Comparison of ENCODE assay signal across 27 cellular contexts in genomic region chr7:33610918-33611317, GRCh38.
"Had no signal": no experiment of that assay in that cellular context is flagged by ENCODE, and none has a peak within 500 bp of the region (broad histone marks: within the 10 kb centered on the region; RNA-seq: fewer than 3 reads in every experiment).

No MANE protein-coding gene starts in this region.

- H3K27ac Mint-ChIP-seq: nephron; neural progenitor cell; progenitor cell of endocrine pancreas; stimulated activated effector memory CD8-positive, alpha-beta T cell treated with anti-CD3 and anti-CD28 coated beads, Interleukin-12 subunit alpha, Interleukin-12 subunit beta, amount 100 ng/mL, for 72 hours; stimulated activated naive B cell treated with anti-CD40 and anti-IgM and Interleukin-4, amounts not matched to agents 10 μg/mL and 1 μg/mL and 100 μg/mL, for 72 hours; stimulated activated naive CD8-positive, alpha-beta T cell treated with anti-CD3 and anti-CD28 coated beads, Interleukin-15, Interleukin-2, amounts not matched to agents 100 ng/mL and 50 ng/mL, for 24 hours had no signal

- H3K36me3 Mint-ChIP-seq: neural progenitor cell; stimulated activated effector memory CD8-positive, alpha-beta T cell treated with anti-CD3 and anti-CD28 coated beads, Interleukin-12 subunit alpha, Interleukin-12 subunit beta, amount 100 ng/mL, for 72 hours had no signal

- H2AFZ ChIP-seq: neural progenitor cell, parathyroid adenoma had no signal

- H3K4me1 Mint-ChIP-seq: nephron; neural progenitor cell; stimulated activated effector memory CD8-positive, alpha-beta T cell treated with anti-CD3 and anti-CD28 coated beads, Interleukin-12 subunit alpha, Interleukin-12 subunit beta, amount 100 ng/mL, for 72 hours; stimulated activated naive B cell treated with anti-CD40 and anti-IgM and Interleukin-4, amounts not matched to agents 10 μg/mL and 1 μg/mL and 100 μg/mL, for 72 hours had no signal

- H3K27ac ChIP-seq: neural progenitor cell, ovary, parathyroid adenoma, psoas muscle, right lobe of liver, sigmoid colon, stomach, thoracic aorta, thyroid gland, tibial nerve, upper lobe of left lung, vagina had no signal

- H3K4me3 ChIP-seq: neural progenitor cell, ovary, psoas muscle, right lobe of liver, sigmoid colon, stomach, thoracic aorta, thyroid gland, tibial nerve, upper lobe of left lung, vagina had no signal

- H3K9me3 ChIP-seq: ovary, psoas muscle, right lobe of liver, sigmoid colon, stomach, thoracic aorta, thyroid gland, upper lobe of left lung, vagina had no signal

- H3K27me3 Mint-ChIP-seq: progenitor cell of endocrine pancreas; stimulated activated naive B cell treated with anti-CD40 and anti-IgM and Interleukin-4, amounts not matched to agents 10 μg/mL and 1 μg/mL and 100 μg/mL, for 72 hours; stimulated activated naive CD8-positive, alpha-beta T cell treated with anti-CD3 and anti-CD28 coated beads, Interleukin-15, Interleukin-2, amounts not matched to agents 100 ng/mL and 50 ng/mL, for 24 hours had no signal

- DNase-seq: occipital lobe; ovary; posterior cingulate gyrus; psoas muscle; right lobe of liver; sigmoid colon; small intestine; stimulated activated CD4-positive, alpha-beta T cell treated with anti-CD3 and anti-CD28 coated beads, Interleukin-15, amount 100 ng/mL, for 24 hours; stimulated activated CD4-positive, alpha-beta T cell treated with anti-CD3 and anti-CD28 coated beads, Interleukin-2, amount 100 ng/mL, for 24 hours; stimulated activated CD4-positive, alpha-beta T cell treated with anti-CD3 and anti-CD28 coated beads, Interleukin-2, amount 100 ng/mL, for 48 hours; stimulated activated CD4-positive, alpha-beta T cell treated with anti-CD3 and anti-CD28 coated beads, Interleukin-4, amount 100 ng/mL, for 24 hours; stimulated activated naive B cell treated with anti-CD40 and anti-IgM and Interleukin-4, amounts not matched to agents 10 μg/mL and 1 μg/mL and 100 μg/mL, for 72 hours; stimulated activated naive CD4-positive, alpha-beta T cell treated with Interleukin-2 at 50 U/mL for 16 hours; stomach; thyroid gland; trophoblast cell; upper lobe of left lung had no signal

- H3K9me3 Mint-ChIP-seq: neural progenitor cell had no signal

- ATAC-seq: psoas muscle; right cardiac atrium; right lobe of liver; stimulated activated effector memory CD8-positive, alpha-beta T cell treated with anti-CD3 and anti-CD28 coated beads, Interleukin-12 subunit alpha, Interleukin-12 subunit beta, amount 100 ng/mL, for 72 hours; stimulated activated naive B cell treated with anti-CD40 and anti-IgM and Interleukin-4, amounts not matched to agents 10 μg/mL and 1 μg/mL and 100 μg/mL, for 72 hours had no signal

- H3K79me2 ChIP-seq: parathyroid adenoma had no signal

- H3K36me3 ChIP-seq: neural progenitor cell, ovary, right lobe of liver, sigmoid colon, stomach, thoracic aorta, tibial nerve, upper lobe of left lung, vagina had no signal

- H3K27me3 ChIP-seq: neural progenitor cell, ovary, right lobe of liver, sigmoid colon, stomach, thyroid gland, tibial nerve, upper lobe of left lung, vagina had no signal

- H3K9ac ChIP-seq: neural progenitor cell, parathyroid adenoma had no signal

- H3K4me1 ChIP-seq: neural progenitor cell, parathyroid adenoma, psoas muscle, right lobe of liver, thyroid gland, tibial nerve, upper lobe of left lung, vagina had no signal

- H3K4me2 ChIP-seq: neural progenitor cell had no signal

- H3K4me3 Mint-ChIP-seq: nephron; neural progenitor cell; stimulated activated effector memory CD8-positive, alpha-beta T cell treated with anti-CD3 and anti-CD28 coated beads, Interleukin-12 subunit alpha, Interleukin-12 subunit beta, amount 100 ng/mL, for 72 hours; stimulated activated naive B cell treated with anti-CD40 and anti-IgM and Interleukin-4, amounts not matched to agents 10 μg/mL and 1 μg/mL and 100 μg/mL, for 72 hours; stimulated activated naive CD8-positive, alpha-beta T cell treated with anti-CD3 and anti-CD28 coated beads, Interleukin-15, Interleukin-2, amounts not matched to agents 100 ng/mL and 50 ng/mL, for 24 hours had no signal
